ENCODE assay signal across 1 cellular context in the genomic region with DNA sequence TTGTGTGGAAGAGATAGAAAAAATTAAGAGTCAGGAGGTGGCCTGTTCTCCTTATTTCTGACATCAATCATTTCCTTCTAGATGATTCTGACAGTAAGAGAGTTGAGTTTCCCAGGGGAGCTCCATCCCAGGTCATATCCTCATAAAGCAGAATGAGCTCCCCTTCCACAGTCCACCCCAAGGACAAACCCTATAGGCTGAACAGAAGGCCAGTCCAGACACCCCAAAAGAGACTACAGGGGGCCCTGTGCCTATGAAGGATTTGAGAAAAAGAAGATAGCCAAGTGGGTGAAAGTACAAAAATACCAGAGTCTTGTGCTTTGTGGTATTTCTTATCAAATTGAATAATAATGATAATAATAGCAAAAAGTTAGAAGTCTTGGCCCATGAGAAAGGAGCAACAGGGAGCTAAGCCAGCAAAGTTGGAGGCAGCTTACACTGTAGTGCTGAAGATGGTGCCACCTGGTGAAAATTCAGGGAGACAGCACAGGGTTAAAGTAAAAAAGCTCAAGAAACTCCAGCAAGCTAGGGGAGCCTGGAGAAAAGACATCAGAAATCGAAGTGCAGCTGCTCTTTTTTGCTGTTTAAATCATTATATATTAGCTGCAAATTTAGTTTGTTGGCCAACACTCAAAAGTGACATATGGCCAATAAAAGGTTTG.
TF ChIP-seq lines count a peak whose summit lies in the region.

No MANE protein-coding gene starts in this region.

TF ChIP-seq in GM23338, 12 proteins besides CTCF, POLR2A, EP300 and RAD21 (continued from another document):
- TF ChIP-seq, protein P1, sequence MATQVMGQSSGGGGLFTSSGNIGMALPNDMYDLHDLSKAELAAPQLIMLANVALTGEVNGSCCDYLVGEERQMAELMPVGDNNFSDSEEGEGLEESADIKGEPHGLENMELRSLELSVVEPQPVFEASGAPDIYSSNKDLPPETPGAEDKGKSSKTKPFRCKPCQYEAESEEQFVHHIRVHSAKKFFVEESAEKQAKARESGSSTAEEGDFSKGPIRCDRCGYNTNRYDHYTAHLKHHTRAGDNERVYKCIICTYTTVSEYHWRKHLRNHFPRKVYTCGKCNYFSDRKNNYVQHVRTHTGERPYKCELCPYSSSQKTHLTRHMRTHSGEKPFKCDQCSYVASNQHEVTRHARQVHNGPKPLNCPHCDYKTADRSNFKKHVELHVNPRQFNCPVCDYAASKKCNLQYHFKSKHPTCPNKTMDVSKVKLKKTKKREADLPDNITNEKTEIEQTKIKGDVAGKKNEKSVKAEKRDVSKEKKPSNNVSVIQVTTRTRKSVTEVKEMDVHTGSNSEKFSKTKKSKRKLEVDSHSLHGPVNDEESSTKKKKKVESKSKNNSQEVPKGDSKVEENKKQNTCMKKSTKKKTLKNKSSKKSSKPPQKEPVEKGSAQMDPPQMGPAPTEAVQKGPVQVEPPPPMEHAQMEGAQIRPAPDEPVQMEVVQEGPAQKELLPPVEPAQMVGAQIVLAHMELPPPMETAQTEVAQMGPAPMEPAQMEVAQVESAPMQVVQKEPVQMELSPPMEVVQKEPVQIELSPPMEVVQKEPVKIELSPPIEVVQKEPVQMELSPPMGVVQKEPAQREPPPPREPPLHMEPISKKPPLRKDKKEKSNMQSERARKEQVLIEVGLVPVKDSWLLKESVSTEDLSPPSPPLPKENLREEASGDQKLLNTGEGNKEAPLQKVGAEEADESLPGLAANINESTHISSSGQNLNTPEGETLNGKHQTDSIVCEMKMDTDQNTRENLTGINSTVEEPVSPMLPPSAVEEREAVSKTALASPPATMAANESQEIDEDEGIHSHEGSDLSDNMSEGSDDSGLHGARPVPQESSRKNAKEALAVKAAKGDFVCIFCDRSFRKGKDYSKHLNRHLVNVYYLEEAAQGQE (IDR thresholded peaks at IDR 0.05; ENCODE audit: unreplicated experiment), result no peak
- TF ChIP-seq JUNB (IDR thresholded peaks at IDR 0.05; ENCODE audit: unreplicated experiment) (no peak), CREB1 (CRISPR knock-in tag; IDR thresholded peaks at IDR 0.05; ENCODE audit: low read depth) (no peak), NANOG (IDR thresholded peaks at IDR 0.05; ENCODE audit: borderline replicate concordance) (no peak), EZH2 (IDR thresholded peaks at IDR 0.05; ENCODE audit: low read depth, unreplicated experiment) (no peak), ZNF114 (CRISPR knock-in tag; IDR thresholded peaks at IDR 0.05) (no peak)
- TF ChIP-seq, protein P2, sequence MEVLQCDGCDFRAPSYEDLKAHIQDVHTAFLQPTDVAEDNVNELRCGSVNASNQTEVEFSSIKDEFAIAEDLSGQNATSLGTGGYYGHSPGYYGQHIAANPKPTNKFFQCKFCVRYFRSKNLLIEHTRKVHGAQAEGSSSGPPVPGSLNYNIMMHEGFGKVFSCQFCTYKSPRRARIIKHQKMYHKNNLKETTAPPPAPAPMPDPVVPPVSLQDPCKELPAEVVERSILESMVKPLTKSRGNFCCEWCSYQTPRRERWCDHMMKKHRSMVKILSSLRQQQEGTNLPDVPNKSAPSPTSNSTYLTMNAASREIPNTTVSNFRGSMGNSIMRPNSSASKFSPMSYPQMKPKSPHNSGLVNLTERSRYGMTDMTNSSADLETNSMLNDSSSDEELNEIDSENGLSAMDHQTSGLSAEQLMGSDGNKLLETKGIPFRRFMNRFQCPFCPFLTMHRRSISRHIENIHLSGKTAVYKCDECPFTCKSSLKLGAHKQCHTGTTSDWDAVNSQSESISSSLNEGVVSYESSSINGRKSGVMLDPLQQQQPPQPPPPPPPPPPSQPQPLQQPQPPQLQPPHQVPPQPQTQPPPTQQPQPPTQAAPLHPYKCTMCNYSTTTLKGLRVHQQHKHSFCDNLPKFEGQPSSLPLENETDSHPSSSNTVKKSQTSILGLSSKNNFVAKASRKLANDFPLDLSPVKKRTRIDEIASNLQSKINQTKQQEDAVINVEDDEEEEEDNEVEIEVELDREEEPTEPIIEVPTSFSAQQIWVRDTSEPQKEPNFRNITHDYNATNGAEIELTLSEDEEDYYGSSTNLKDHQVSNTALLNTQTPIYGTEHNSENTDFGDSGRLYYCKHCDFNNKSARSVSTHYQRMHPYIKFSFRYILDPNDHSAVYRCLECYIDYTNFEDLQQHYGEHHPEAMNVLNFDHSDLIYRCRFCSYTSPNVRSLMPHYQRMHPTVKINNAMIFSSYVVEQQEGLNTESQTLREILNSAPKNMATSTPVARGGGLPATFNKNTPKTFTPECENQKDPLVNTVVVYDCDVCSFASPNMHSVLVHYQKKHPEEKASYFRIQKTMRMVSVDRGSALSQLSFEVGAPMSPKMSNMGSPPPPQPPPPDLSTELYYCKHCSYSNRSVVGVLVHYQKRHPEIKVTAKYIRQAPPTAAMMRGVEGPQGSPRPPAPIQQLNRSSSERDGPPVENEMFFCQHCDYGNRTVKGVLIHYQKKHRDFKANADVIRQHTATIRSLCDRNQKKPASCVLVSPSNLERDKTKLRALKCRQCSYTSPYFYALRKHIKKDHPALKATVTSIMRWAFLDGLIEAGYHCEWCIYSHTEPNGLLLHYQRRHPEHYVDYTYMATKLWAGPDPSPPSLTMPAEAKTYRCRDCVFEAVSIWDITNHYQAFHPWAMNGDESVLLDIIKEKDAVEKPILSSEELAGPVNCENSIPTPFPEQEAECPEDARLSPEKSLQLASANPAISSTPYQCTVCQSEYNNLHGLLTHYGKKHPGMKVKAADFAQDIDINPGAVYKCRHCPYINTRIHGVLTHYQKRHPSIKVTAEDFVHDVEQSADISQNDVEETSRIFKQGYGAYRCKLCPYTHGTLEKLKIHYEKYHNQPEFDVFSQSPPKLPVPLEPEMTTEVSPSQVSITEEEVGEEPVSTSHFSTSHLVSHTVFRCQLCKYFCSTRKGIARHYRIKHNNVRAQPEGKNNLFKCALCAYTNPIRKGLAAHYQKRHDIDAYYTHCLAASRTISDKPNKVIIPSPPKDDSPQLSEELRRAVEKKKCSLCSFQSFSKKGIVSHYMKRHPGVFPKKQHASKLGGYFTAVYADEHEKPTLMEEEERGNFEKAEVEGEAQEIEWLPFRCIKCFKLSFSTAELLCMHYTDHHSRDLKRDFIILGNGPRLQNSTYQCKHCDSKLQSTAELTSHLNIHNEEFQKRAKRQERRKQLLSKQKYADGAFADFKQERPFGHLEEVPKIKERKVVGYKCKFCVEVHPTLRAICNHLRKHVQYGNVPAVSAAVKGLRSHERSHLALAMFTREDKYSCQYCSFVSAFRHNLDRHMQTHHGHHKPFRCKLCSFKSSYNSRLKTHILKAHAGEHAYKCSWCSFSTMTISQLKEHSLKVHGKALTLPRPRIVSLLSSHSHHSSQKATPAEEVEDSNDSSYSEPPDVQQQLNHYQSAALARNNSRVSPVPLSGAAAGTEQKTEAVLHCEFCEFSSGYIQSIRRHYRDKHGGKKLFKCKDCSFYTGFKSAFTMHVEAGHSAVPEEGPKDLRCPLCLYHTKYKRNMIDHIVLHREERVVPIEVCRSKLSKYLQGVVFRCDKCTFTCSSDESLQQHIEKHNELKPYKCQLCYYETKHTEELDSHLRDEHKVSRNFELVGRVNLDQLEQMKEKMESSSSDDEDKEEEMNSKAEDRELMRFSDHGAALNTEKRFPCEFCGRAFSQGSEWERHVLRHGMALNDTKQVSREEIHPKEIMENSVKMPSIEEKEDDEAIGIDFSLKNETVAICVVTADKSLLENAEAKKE (CRISPR knock-in tag; IDR thresholded peaks at IDR 0.05), result no peak
